Comparison of ENCODE assay signal across 33 cellular contexts in genomic region chr20:1942061-1942460, GRCh38. TPM values are rescaled to one million over a fixed set of nuclear protein-coding genes. Genes with fewer than 3 reads are reported as not detected.
"Had no signal": no experiment of that assay in that cellular context is flagged by ENCODE, and none has a peak within 500 bp of the region (broad histone marks: within the 10 kb centered on the region; RNA-seq: fewer than 3 reads in every experiment).

No MANE protein-coding gene starts in this region.

- H3K4me3 ChIP-seq: coronary artery, lung, mucosa of descending colon, smooth muscle cell, stomach, tibial nerve had no signal

- H3K4me3 Mint-ChIP-seq: activated CD4-positive, alpha-beta memory T cell treated with anti-CD3 and anti-CD28 coated beads for 36 hours; activated T-cell treated with anti-CD3 and anti-CD28 coated beads, Interleukin-2, amount 50 U/mL, for 24 hours; activated T-helper 17 cell treated with anti-CD3 and anti-CD28 coated beads, Interleukin-2, amount 50 U/mL, for 72 hours; natural killer cell treated with Interleukin-12 subunit alpha and Interleukin-12 subunit beta and Interleukin-15 and Interleukin-18, amount 100 ng/mL, for 72 hours; T-helper 17 cell had no signal

- H3K36me3 ChIP-seq: WERI-Rb-1 had no signal

- H3K9me3 ChIP-seq: mucosa of descending colon, stomach, tibial nerve had no signal

- H3K4me2 ChIP-seq: smooth muscle cell had no signal

- H3K4me1 Mint-ChIP-seq: activated T-helper 17 cell treated with anti-CD3 and anti-CD28 coated beads, Interleukin-2, amount 50 U/mL, for 72 hours; T-helper 17 cell had no signal

- H3K27ac Mint-ChIP-seq: activated CD4-positive, alpha-beta memory T cell treated with anti-CD3 and anti-CD28 coated beads for 36 hours; activated naive CD4-positive, alpha-beta T cell treated with anti-CD3 and anti-CD28 coated beads, Interleukin-2, amount 50 U/mL, for 72 hours; activated T-cell treated with anti-CD3 and anti-CD28 coated beads, Interleukin-2, amount 50 U/mL, for 24 hours; activated T-helper 17 cell treated with anti-CD3 and anti-CD28 coated beads, Interleukin-2, amount 50 U/mL, for 72 hours; natural killer cell treated with Interleukin-12 subunit alpha and Interleukin-12 subunit beta and Interleukin-15 and Interleukin-18, amount 100 ng/mL, for 72 hours; stimulated activated naive B cell treated with anti-CD40 and anti-IgM and Interleukin-4, amounts not matched to agents 10 μg/mL and 1 μg/mL and 100 μg/mL, for 72 hours; T-helper 17 cell had no signal

- H3K9me3 Mint-ChIP-seq: activated CD4-positive, alpha-beta memory T cell treated with anti-CD3 and anti-CD28 coated beads for 36 hours; activated naive CD4-positive, alpha-beta T cell treated with anti-CD3 and anti-CD28 coated beads, Interleukin-2, amount 50 U/mL, for 72 hours; activated T-cell treated with anti-CD3 and anti-CD28 coated beads, Interleukin-2, amount 50 U/mL, for 24 hours; activated T-helper 17 cell treated with anti-CD3 and anti-CD28 coated beads, Interleukin-2, amount 50 U/mL, for 72 hours; natural killer cell treated with Interleukin-12 subunit alpha and Interleukin-12 subunit beta and Interleukin-15 and Interleukin-18, amount 100 ng/mL, for 72 hours; stimulated activated naive B cell treated with anti-CD40 and anti-IgM and Interleukin-4, amounts not matched to agents 10 μg/mL and 1 μg/mL and 100 μg/mL, for 72 hours had no signal

- DNase-seq: activated CD4-positive, alpha-beta memory T cell treated with anti-CD3 and anti-CD28 coated beads for 36 hours; activated CD4-positive, alpha-beta T cell treated with anti-CD3 and anti-CD28 coated beads for 48 hours; activated CD8-positive, alpha-beta memory T cell treated with anti-CD3 and anti-CD28 coated beads, Interleukin-2, amount 50 U/mL, for 4 hours; activated naive CD4-positive, alpha-beta T cell; activated T-cell treated with anti-CD3 and anti-CD28 coated beads, Interleukin-2, amount 50 U/mL, for 24 hours; cerebellar nuclear complex; foreskin fibroblast; hippocampal formation; mucosa of descending colon; stimulated activated CD4-positive, alpha-beta T cell treated with anti-CD3 and anti-CD28 coated beads, Interleukin-1b, Interleukin-23, amount 100 ng/mL, for 48 hours; stimulated activated CD4-positive, alpha-beta T cell treated with anti-CD3 and anti-CD28 coated beads, Interleukin-4, amount 100 ng/mL, for 4 hours; stimulated activated naive B cell treated with anti-CD40 and anti-IgM and Interleukin-4, amounts not matched to agents 10 μg/mL and 1 μg/mL and 100 μg/mL, for 72 hours; stomach; T-helper 17 cell; T1000; WERI-Rb-1 had no signal

- H3K36me3 Mint-ChIP-seq: activated CD4-positive, alpha-beta memory T cell treated with anti-CD3 and anti-CD28 coated beads for 36 hours; activated naive CD4-positive, alpha-beta T cell treated with anti-CD3 and anti-CD28 coated beads, Interleukin-2, amount 50 U/mL, for 72 hours; natural killer cell treated with Interleukin-12 subunit alpha and Interleukin-12 subunit beta and Interleukin-15 and Interleukin-18, amount 100 ng/mL, for 72 hours had no signal

- H3K27ac ChIP-seq: coronary artery, stomach, WERI-Rb-1 had no signal

- H3K27me3 ChIP-seq: tibial nerve had no signal

RNA-seq across cellular contexts. Expression of gene SIRPA, which starts 46.9 kb away (rescaled TPM):
- total RNA-seq: activated CD4-positive, alpha-beta memory T cell treated with anti-CD3 and anti-CD28 coated beads for 36 hours had no signal

RNA-seq across cellular contexts. Expression of gene PDYN, which starts 51.8 kb away (rescaled TPM):
- total RNA-seq: activated CD4-positive, alpha-beta memory T cell treated with anti-CD3 and anti-CD28 coated beads for 36 hours; activated CD8-positive, alpha-beta memory T cell treated with anti-CD3 and anti-CD28 coated beads for 36 hours; activated naive CD4-positive, alpha-beta T cell treated with anti-CD3 and anti-CD28 coated beads, Interleukin-2, amount 50 U/mL, for 72 hours; activated T-helper 17 cell treated with anti-CD3 and anti-CD28 coated beads, Interleukin-2, amount 50 U/mL, for 72 hours; bronchial epithelial cell; endothelial cell of umbilical vein; esophagus mucosa; kidney epithelial cell; left lobe of liver; lung; mesenteric fat pad; mucosa of descending colon; myocyte; natural killer cell treated with Interleukin-12 subunit alpha and Interleukin-12 subunit beta and Interleukin-15 and Interleukin-18, amount 100 ng/mL, for 72 hours; omental fat pad; smooth muscle cell; stomach; T-helper 17 cell; tibial nerve; ureter had no signal
- polyA plus RNA-seq: endothelial cell of umbilical vein, lung, smooth muscle cell, stomach had no signal
